ENCODE assay signal across 2 cellular contexts in the genomic region with DNA sequence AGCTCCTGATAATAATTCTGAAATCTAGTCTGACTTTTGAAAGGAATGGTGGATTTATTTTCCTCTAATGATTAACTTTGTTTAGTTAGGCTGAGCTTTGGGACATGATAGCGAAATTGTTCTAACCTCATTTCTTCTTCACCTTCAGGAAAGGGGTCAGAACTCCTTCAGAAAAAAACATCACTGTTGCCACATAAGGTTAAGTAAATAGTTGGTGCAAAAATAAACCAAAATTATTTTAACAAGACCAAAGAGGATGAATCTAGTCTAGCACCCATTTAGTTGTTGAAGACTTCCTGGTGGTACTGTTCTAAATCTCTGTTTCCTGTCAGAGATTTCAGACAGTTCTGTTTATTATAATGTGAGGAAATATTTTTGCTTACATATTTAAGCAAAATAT.
TF ChIP-seq lines count a peak whose summit lies in the region.

No MANE protein-coding gene starts in this region.

TF ChIP-seq in A549, 52 proteins besides CTCF, POLR2A, EP300 and RAD21:
- TF ChIP-seq, protein P1, sequence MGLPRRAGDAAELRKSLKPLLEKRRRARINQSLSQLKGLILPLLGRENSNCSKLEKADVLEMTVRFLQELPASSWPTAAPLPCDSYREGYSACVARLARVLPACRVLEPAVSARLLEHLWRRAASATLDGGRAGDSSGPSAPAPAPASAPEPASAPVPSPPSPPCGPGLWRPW (IDR thresholded peaks at IDR 0.05): no peak
- no peak for TF ChIP-seq PHF8 (IDR thresholded peaks at IDR 0.05; ENCODE audit: borderline replicate concordance, low read depth)
- TF ChIP-seq MAZ (IDR thresholded peaks at IDR 0.05; ENCODE audit: borderline replicate concordance, low read depth, low read length): no peak
- no peak for TF ChIP-seq FOXS1 (CRISPR knock-in tag; IDR thresholded peaks at IDR 0.05)
- TF ChIP-seq NR3C1 (IDR thresholded peaks at IDR 0.05): no peak
- TF ChIP-seq HDAC2 (IDR thresholded peaks at IDR 0.05): no peak
- TF ChIP-seq, protein P2, sequence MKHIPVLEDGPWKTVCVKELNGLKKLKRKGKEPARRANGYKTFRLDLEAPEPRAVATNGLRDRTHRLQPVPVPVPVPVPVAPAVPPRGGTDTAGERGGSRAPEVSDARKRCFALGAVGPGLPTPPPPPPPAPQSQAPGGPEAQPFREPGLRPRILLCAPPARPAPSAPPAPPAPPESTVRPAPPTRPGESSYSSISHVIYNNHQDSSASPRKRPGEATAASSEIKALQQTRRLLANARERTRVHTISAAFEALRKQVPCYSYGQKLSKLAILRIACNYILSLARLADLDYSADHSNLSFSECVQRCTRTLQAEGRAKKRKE (CRISPR knock-in tag; IDR thresholded peaks at IDR 0.05; ENCODE audit: low read depth): no peak
- TF ChIP-seq, protein P3, sequence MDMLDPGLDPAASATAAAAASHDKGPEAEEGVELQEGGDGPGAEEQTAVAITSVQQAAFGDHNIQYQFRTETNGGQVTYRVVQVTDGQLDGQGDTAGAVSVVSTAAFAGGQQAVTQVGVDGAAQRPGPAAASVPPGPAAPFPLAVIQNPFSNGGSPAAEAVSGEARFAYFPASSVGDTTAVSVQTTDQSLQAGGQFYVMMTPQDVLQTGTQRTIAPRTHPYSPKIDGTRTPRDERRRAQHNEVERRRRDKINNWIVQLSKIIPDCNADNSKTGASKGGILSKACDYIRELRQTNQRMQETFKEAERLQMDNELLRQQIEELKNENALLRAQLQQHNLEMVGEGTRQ (IDR thresholded peaks at IDR 0.05): no peak
- no peak for TF ChIP-seq HOXB13 (CRISPR knock-in tag; IDR thresholded peaks at IDR 0.05; ENCODE audit: low read depth)
- TF ChIP-seq CBX2 (IDR thresholded peaks at IDR 0.05; ENCODE audit: borderline replicate concordance, low read depth): no peak
- no peak for TF ChIP-seq ZSCAN20 (CRISPR knock-in tag; IDR thresholded peaks at IDR 0.05)
- no peak for TF ChIP-seq ZC3H11A (IDR thresholded peaks at IDR 0.05)

TF ChIP-seq in HepG2, 621 proteins besides CTCF, POLR2A, EP300 and RAD21 (continued from another document and continues in another):
- TF ChIP-seq, protein P4, sequence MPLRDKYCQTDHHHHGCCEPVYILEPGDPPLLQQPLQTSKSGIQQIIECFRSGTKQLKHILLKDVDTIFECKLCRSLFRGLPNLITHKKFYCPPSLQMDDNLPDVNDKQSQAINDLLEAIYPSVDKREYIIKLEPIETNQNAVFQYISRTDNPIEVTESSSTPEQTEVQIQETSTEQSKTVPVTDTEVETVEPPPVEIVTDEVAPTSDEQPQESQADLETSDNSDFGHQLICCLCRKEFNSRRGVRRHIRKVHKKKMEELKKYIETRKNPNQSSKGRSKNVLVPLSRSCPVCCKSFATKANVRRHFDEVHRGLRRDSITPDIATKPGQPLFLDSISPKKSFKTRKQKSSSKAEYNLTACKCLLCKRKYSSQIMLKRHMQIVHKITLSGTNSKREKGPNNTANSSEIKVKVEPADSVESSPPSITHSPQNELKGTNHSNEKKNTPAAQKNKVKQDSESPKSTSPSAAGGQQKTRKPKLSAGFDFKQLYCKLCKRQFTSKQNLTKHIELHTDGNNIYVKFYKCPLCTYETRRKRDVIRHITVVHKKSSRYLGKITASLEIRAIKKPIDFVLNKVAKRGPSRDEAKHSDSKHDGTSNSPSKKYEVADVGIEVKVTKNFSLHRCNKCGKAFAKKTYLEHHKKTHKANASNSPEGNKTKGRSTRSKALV (CRISPR knock-in tag; IDR thresholded peaks at IDR 0.05): no peak
- TF ChIP-seq, protein P5, sequence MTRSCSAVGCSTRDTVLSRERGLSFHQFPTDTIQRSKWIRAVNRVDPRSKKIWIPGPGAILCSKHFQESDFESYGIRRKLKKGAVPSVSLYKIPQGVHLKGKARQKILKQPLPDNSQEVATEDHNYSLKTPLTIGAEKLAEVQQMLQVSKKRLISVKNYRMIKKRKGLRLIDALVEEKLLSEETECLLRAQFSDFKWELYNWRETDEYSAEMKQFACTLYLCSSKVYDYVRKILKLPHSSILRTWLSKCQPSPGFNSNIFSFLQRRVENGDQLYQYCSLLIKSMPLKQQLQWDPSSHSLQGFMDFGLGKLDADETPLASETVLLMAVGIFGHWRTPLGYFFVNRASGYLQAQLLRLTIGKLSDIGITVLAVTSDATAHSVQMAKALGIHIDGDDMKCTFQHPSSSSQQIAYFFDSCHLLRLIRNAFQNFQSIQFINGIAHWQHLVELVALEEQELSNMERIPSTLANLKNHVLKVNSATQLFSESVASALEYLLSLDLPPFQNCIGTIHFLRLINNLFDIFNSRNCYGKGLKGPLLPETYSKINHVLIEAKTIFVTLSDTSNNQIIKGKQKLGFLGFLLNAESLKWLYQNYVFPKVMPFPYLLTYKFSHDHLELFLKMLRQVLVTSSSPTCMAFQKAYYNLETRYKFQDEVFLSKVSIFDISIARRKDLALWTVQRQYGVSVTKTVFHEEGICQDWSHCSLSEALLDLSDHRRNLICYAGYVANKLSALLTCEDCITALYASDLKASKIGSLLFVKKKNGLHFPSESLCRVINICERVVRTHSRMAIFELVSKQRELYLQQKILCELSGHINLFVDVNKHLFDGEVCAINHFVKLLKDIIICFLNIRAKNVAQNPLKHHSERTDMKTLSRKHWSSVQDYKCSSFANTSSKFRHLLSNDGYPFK (CRISPR knock-in tag; IDR thresholded peaks at IDR 0.05; ENCODE audit: borderline replicate concordance): no peak
- TF ChIP-seq ZNF264 (CRISPR knock-in tag; IDR thresholded peaks at IDR 0.05): no peak
- TF ChIP-seq SAFB2 (CRISPR knock-in tag; IDR thresholded peaks at IDR 0.05; ENCODE audit: borderline replicate concordance, low read depth): no peak
- no peak for TF ChIP-seq SP5 (CRISPR knock-in tag; IDR thresholded peaks at IDR 0.05; ENCODE audit: borderline replicate concordance, low read depth)
- TF ChIP-seq ZNF839 (CRISPR knock-in tag; IDR thresholded peaks at IDR 0.05; ENCODE audit: borderline replicate concordance): no peak
- TF ChIP-seq EHMT2 (IDR thresholded peaks at IDR 0.05; ENCODE audit: borderline replicate concordance, low read depth, low read length): no peak
- TF ChIP-seq, protein P6, sequence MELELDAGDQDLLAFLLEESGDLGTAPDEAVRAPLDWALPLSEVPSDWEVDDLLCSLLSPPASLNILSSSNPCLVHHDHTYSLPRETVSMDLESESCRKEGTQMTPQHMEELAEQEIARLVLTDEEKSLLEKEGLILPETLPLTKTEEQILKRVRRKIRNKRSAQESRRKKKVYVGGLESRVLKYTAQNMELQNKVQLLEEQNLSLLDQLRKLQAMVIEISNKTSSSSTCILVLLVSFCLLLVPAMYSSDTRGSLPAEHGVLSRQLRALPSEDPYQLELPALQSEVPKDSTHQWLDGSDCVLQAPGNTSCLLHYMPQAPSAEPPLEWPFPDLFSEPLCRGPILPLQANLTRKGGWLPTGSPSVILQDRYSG (CRISPR knock-in tag; IDR thresholded peaks at IDR 0.05): no peak
- TF ChIP-seq HOXA7 (CRISPR knock-in tag; IDR thresholded peaks at IDR 0.05): no peak
- peak; percentile 48; the same call in 1 of the 2 replicates for TF ChIP-seq SRF (IDR thresholded peaks at IDR 0.05; ENCODE audit: low read depth, low read length)
- TF ChIP-seq, protein P7, sequence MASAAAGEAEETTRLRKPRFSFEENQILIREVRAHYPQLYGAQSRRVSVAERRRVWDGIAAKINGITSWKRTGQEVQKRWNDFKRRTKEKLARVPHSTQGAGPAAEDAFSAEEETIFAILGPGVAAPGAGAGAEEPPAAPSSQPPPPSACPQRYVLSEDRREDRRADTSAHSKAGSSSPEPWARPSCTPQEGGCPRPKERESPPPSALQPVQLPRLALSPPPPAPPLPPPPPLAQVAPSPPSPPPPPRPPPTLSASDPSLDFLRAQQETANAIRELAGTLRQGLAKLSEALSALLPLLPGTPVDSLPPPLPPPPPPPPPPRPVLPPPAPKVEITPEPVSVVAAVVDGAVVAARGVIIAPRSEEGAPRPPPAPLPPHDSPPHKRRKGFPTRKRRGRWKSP (CRISPR knock-in tag; IDR thresholded peaks at IDR 0.05): no peak
- no peak for TF ChIP-seq ZC3H13 (CRISPR knock-in tag; IDR thresholded peaks at IDR 0.05)
- TF ChIP-seq MTA1 (CRISPR knock-in tag; IDR thresholded peaks at IDR 0.05; ENCODE audit: borderline replicate concordance): no peak
- no peak for TF ChIP-seq CBX5 (CRISPR knock-in tag; IDR thresholded peaks at IDR 0.05; ENCODE audit: borderline replicate concordance)
- TF ChIP-seq GZF1 (CRISPR knock-in tag; IDR thresholded peaks at IDR 0.05): no peak
- no peak for TF ChIP-seq PLRG1 (conservative IDR thresholded peaks at IDR 0.05)
- TF ChIP-seq, protein P8, sequence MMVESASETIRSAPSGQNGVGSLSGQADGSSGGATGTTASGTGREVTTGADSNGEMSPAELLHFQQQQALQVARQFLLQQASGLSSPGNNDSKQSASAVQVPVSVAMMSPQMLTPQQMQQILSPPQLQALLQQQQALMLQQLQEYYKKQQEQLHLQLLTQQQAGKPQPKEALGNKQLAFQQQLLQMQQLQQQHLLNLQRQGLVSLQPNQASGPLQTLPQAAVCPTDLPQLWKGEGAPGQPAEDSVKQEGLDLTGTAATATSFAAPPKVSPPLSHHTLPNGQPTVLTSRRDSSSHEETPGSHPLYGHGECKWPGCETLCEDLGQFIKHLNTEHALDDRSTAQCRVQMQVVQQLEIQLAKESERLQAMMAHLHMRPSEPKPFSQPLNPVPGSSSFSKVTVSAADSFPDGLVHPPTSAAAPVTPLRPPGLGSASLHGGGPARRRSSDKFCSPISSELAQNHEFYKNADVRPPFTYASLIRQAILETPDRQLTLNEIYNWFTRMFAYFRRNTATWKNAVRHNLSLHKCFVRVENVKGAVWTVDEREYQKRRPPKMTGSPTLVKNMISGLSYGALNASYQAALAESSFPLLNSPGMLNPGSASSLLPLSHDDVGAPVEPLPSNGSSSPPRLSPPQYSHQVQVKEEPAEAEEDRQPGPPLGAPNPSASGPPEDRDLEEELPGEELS (CRISPR knock-in tag; IDR thresholded peaks at IDR 0.05): 0 out of 2 replicates have a peak, but pooled peaks have one; percentile 13
- no peak for TF ChIP-seq MXD4 (CRISPR knock-in tag; IDR thresholded peaks at IDR 0.05)
- 0 out of 2 replicates have a peak, but pooled peaks have one; percentile 5 for TF ChIP-seq NCOR1 (IDR thresholded peaks at IDR 0.05; ENCODE audit: borderline replicate concordance, low read length)
- TF ChIP-seq, protein P9, sequence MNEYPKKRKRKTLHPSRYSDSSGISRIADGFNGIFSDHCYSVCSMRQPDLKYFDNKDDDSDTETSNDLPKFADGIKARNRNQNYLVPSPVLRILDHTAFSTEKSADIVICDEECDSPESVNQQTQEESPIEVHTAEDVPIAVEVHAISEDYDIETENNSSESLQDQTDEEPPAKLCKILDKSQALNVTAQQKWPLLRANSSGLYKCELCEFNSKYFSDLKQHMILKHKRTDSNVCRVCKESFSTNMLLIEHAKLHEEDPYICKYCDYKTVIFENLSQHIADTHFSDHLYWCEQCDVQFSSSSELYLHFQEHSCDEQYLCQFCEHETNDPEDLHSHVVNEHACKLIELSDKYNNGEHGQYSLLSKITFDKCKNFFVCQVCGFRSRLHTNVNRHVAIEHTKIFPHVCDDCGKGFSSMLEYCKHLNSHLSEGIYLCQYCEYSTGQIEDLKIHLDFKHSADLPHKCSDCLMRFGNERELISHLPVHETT (CRISPR knock-in tag; conservative IDR thresholded peaks at IDR 0.05): no peak
- no peak for TF ChIP-seq ESRRA (CRISPR knock-in tag; IDR thresholded peaks at IDR 0.05; ENCODE audit: low read depth)
- TF ChIP-seq, protein P10, sequence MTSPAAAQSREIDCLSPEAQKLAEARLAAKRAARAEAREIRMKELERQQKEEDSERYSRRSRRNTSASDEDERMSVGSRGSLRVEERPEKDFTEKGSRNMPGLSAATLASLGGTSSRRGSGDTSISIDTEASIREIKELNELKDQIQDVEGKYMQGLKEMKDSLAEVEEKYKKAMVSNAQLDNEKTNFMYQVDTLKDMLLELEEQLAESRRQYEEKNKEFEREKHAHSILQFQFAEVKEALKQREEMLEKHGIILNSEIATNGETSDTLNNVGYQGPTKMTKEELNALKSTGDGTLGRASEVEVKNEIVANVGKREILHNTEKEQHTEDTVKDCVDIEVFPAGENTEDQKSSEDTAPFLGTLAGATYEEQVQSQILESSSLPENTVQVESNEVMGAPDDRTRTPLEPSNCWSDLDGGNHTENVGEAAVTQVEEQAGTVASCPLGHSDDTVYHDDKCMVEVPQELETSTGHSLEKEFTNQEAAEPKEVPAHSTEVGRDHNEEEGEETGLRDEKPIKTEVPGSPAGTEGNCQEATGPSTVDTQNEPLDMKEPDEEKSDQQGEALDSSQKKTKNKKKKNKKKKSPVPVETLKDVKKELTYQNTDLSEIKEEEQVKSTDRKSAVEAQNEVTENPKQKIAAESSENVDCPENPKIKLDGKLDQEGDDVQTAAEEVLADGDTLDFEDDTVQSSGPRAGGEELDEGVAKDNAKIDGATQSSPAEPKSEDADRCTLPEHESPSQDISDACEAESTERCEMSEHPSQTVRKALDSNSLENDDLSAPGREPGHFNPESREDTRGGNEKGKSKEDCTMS (CRISPR knock-in tag; conservative IDR thresholded peaks at IDR 0.05): no peak
- no peak for TF ChIP-seq ZNF772 (CRISPR knock-in tag; IDR thresholded peaks at IDR 0.05)
- 0 out of 2 replicates have a peak, but pooled peaks have one; percentile 10 for TF ChIP-seq FOXA3 (CRISPR knock-in tag; IDR thresholded peaks at IDR 0.05)
- TF ChIP-seq SMAD9 (CRISPR knock-in tag; IDR thresholded peaks at IDR 0.05): no peak
- TF ChIP-seq ZNF569 (CRISPR knock-in tag; IDR thresholded peaks at IDR 0.05; ENCODE audit: borderline replicate concordance): no peak
- TF ChIP-seq, protein P11, sequence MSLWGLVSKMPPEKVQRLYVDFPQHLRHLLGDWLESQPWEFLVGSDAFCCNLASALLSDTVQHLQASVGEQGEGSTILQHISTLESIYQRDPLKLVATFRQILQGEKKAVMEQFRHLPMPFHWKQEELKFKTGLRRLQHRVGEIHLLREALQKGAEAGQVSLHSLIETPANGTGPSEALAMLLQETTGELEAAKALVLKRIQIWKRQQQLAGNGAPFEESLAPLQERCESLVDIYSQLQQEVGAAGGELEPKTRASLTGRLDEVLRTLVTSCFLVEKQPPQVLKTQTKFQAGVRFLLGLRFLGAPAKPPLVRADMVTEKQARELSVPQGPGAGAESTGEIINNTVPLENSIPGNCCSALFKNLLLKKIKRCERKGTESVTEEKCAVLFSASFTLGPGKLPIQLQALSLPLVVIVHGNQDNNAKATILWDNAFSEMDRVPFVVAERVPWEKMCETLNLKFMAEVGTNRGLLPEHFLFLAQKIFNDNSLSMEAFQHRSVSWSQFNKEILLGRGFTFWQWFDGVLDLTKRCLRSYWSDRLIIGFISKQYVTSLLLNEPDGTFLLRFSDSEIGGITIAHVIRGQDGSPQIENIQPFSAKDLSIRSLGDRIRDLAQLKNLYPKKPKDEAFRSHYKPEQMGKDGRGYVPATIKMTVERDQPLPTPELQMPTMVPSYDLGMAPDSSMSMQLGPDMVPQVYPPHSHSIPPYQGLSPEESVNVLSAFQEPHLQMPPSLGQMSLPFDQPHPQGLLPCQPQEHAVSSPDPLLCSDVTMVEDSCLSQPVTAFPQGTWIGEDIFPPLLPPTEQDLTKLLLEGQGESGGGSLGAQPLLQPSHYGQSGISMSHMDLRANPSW (CRISPR knock-in tag; IDR thresholded peaks at IDR 0.05; ENCODE audit: borderline replicate concordance): no peak
- TF ChIP-seq, protein P12, sequence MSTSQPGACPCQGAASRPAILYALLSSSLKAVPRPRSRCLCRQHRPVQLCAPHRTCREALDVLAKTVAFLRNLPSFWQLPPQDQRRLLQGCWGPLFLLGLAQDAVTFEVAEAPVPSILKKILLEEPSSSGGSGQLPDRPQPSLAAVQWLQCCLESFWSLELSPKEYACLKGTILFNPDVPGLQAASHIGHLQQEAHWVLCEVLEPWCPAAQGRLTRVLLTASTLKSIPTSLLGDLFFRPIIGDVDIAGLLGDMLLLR (CRISPR knock-in tag; IDR thresholded peaks at IDR 0.05): no peak
